Comparison of ENCODE assay signal across 9 cellular contexts in the genomic region with DNA sequence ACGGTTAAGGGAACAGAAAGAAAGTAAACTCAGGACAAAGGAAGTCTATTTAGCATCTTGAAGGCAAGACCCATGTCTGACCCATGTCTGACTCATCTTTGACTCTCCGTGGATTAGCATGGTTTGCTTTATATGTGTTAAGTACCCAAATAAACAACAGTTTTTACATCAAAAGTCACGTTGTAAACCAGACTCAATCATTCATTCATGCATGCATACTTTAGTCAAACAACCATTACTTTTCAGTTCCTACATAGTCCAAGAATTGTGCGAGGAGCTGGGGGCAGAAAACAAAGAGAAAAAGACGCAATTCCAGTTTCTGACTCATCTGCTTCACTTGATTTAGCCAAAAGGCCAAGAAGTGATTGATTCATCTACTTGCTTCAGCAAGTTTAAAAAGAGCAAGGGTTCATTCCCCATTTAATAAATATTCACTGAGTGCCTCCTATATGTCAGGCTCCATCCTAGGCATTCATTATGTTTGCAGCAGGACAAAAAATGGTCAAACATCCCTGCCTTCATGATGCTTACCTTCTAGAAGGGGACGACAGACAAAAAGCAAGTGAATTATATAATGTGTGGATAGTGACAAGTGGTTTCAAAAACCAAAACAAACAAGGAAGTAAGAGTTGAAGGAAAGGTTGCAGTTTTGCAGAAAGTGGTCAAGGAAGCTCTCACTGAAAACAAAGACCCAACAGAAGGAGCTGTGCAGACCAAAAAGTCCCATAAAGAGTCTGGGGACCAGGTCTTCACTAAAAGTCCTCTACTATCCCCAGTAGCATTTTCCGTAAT.
DNase-seq lines count a peak whose midpoint lies in the region; ATAC-seq, FAIRE-seq and TF ChIP-seq lines count a peak whose summit lies in the region.
"Had no signal": no experiment of that assay in that cellular context is flagged by ENCODE, and none has a peak within 500 bp of the region (broad histone marks: within the 10 kb centered on the region; RNA-seq: fewer than 3 reads in every experiment).

No MANE protein-coding gene starts in this region.

- H3K4me1 Mint-ChIP-seq in activated CD4-positive, alpha-beta memory T cell treated with anti-CD3 and anti-CD28 coated beads for 36 hours (ENCODE audit: low read depth), result peaks cover 80% of the 10 kb centered on the region

- no peak overlapping the region for H2AFZ ChIP-seq in keratinocyte (ENCODE audit: control insufficient read depth, low read length)

- H3K4me1 ChIP-seq in BLaER1, result peaks cover 90% of the 10 kb centered on the region
- peaks cover 35% of the 10 kb centered on the region for H3K4me1 ChIP-seq in keratinocyte (ENCODE audit: control insufficient read depth, extremely low read depth, insufficient read depth, low read length)
- peaks cover 13% of the 10 kb centered on the region for H3K4me1 ChIP-seq in suprapubic skin

- peak overlapping the region; percentile 47 for H3K4me3 Mint-ChIP-seq in activated CD4-positive, alpha-beta memory T cell treated with anti-CD3 and anti-CD28 coated beads for 36 hours

- H4K20me1 ChIP-seq in BLaER1, result no peaks in the 10 kb centered on the region
- no peaks in the 10 kb centered on the region for H4K20me1 ChIP-seq in keratinocyte (ENCODE audit: control insufficient read depth, extremely low read depth, insufficient read depth, low read length)

- peaks cover 9% of the 10 kb centered on the region for H3K36me3 Mint-ChIP-seq in activated CD4-positive, alpha-beta memory T cell treated with anti-CD3 and anti-CD28 coated beads for 36 hours

- peaks cover 26% of the 10 kb centered on the region for H3K9me3 ChIP-seq in BLaER1
- no peaks in the 10 kb centered on the region for H3K9me3 ChIP-seq in keratinocyte (ENCODE audit: control insufficient read depth, low read depth, low read length)
- H3K9me3 ChIP-seq in suprapubic skin, result no peaks in the 10 kb centered on the region

- peak; percentile 51 for ATAC-seq in HG02610 (IDR thresholded peaks at IDR 0.05; ENCODE audit: unreplicated experiment)
- no peak for ATAC-seq in HG02763 (IDR thresholded peaks at IDR 0.05; ENCODE audit: unreplicated experiment)
- ATAC-seq in HG02938 (IDR thresholded peaks at IDR 0.05; ENCODE audit: unreplicated experiment), result no peak

- whole genome bisulfite sequencing in suprapubic skin, result 51% methylated on average over 7 of the region's 7 CpGs

- no peaks in the 10 kb centered on the region for H3K9me1 ChIP-seq in keratinocyte (ENCODE audit: control insufficient read depth, extremely low read depth, insufficient read depth, low read length)

- no peak for DNase-seq in activated CD4-positive, alpha-beta memory T cell treated with anti-CD3 and anti-CD28 coated beads for 36 hours
- DNase-seq in keratinocyte (ENCODE audit: low read depth, low spot score), result peak; percentile 44
- DNase-seq in suprapubic skin (ENCODE audit: low spot score in 2 of 2), result no peak
- no peak for DNase-seq in pons (ENCODE audit: low spot score)
- DNase-seq: small intestine had no signal

- peak overlapping the region; percentile 23 for H3K4me3 ChIP-seq in BLaER1
- H3K4me3 ChIP-seq in keratinocyte (ENCODE audit: control insufficient read depth in 2 of 3, extremely low read depth in 1 of 3, insufficient read depth in 2 of 3, low read depth in 1 of 3, low read length in 3 of 3), result peak overlapping the region in 1 of 3 experiments; percentile 2
- H3K4me3 ChIP-seq in suprapubic skin, result no peak overlapping the region

- H3K27ac Mint-ChIP-seq in activated CD4-positive, alpha-beta memory T cell treated with anti-CD3 and anti-CD28 coated beads for 36 hours, result peak overlapping the region; percentile 92

- H3K4me2 ChIP-seq in BLaER1 (peak overlapping the region; percentile 81), keratinocyte (ENCODE audit: control insufficient read depth, extremely low read depth, insufficient read depth, low read depth, low read length) (peak overlapping the region; percentile 42)

- H3K27me3 ChIP-seq in BLaER1 (no peaks in the 10 kb centered on the region), keratinocyte (ENCODE audit: control insufficient read depth, extremely low read depth, insufficient read depth, low read length) (no peaks in the 10 kb centered on the region), suprapubic skin (no peaks in the 10 kb centered on the region)

- TF ChIP-seq EP300 in suprapubic skin (IDR thresholded peaks at IDR 0.05), result no peak

- no peaks in the 10 kb centered on the region for H3K27me3 Mint-ChIP-seq in activated CD4-positive, alpha-beta memory T cell treated with anti-CD3 and anti-CD28 coated beads for 36 hours

- POLR2A ChIA-PET in activated CD4-positive, alpha-beta memory T cell treated with anti-CD3 and anti-CD28 coated beads for 36 hours (lab: Charles Lee), result interaction anchor here (1.0 to 2.3 kb wide), 4 partner anchors 10 to 53 kb away, joined by 3 to 9 read pairs (median 5); no protein-coding TSS in a partner anchor

- H3K9me3 Mint-ChIP-seq in activated CD4-positive, alpha-beta memory T cell treated with anti-CD3 and anti-CD28 coated beads for 36 hours, result no peaks in the 10 kb centered on the region

- TF ChIP-seq POLR2A in suprapubic skin (IDR thresholded peaks at IDR 0.05), result no peak

- dilution Hi-C loops in keratinocyte (cut with MboI; ENCODE audit: extremely low pct_ligation_motif_present, low sequenced_read_pairs), result no loop called here

- H3K79me2 ChIP-seq in keratinocyte (ENCODE audit: control insufficient read depth, insufficient read depth, low read length), result no peaks in the 10 kb centered on the region

- intact Hi-C loops in activated CD4-positive, alpha-beta memory T cell treated with anti-CD3 and anti-CD28 coated beads for 36 hours (cut with micrococcal nuclease), result loop anchor here (1.0 to 2.0 kb wide), 4 partner anchors 10 to 439 kb away; partner anchors contain the start of gene RPP38

- H3K27ac ChIP-seq in BLaER1 (peak overlapping the region; percentile 89), keratinocyte (ENCODE audit: control insufficient read depth, insufficient read depth, low read length) (peak overlapping the region; percentile 63), suprapubic skin (no peak overlapping the region)

- H3K9ac ChIP-seq in BLaER1, result peak overlapping the region; percentile 66
- no peak overlapping the region for H3K9ac ChIP-seq in keratinocyte (ENCODE audit: control insufficient read depth, extremely low read depth, insufficient read depth, low read length)

- FAIRE-seq in keratinocyte (lab: Jason Lieb, UNC), result peak; percentile 95
- FAIRE-seq: small intestine had no signal

- TF ChIP-seq CTCF in keratinocyte (optimal IDR thresholded peaks at IDR 0.05 in 1 of 3, IDR thresholded peaks at IDR 0.05 in 1 of 3, conservative IDR thresholded peaks at IDR 0.05 in 1 of 3; ENCODE audit: extremely low read depth in 1 of 3, insufficient read depth in 2 of 3, low read length in 3 of 3) (no peak), suprapubic skin (IDR thresholded peaks at IDR 0.05) (no peak)

- H3K36me3 ChIP-seq in BLaER1, result no peaks in the 10 kb centered on the region
- H3K36me3 ChIP-seq in keratinocyte (ENCODE audit: control insufficient read depth in 2 of 2, extremely low read depth in 1 of 2, insufficient read depth in 2 of 2, low read length in 2 of 2), result no peaks in the 10 kb centered on the region
- H3K36me3 ChIP-seq in suprapubic skin, result no peaks in the 10 kb centered on the region

- CTCF ChIA-PET in activated CD4-positive, alpha-beta memory T cell treated with anti-CD3 and anti-CD28 coated beads for 36 hours (lab: Charles Lee), result interaction anchor here (0.6 to 1.2 kb wide), 3 partner anchors 69 to 98 kb away, joined by 3 to 4 read pairs (median 3); no protein-coding TSS in a partner anchor
